In genomic region chr9:7042124-7042523, GRCh38 we compare ENCODE assay signal across 1 cellular context.
TF ChIP-seq lines count a peak whose summit lies in the region.

No MANE protein-coding gene starts in this region.

TF ChIP-seq in Ishikawa, 13 proteins besides CTCF, POLR2A, EP300 and RAD21 (continued from another document):
- TF ChIP-seq CEBPB (IDR thresholded peaks at IDR 0.05), result peak; percentile 48; the same call in 1 of the 2 replicates
